In the genomic region with DNA sequence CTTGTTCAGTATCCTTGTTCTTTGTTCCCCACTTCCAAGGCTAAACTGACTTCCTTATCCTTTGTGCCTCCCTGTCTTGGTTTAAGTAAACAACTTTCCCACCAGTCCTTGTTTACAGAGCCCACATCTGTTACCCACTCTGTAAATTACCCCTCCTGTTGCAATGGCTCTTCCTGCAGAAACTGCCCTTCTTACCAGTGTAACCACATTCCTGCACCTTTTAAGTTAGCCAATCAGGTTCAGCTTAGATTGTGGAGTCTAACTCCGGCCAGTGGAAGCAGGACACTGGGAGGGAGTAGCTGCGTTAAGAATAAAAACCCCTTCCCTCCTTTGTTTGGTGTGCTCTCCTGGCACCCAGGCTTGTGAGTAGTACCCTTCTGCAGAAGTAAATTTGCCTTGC, we compare ENCODE assay signal across 18 cellular contexts.
DNase-seq lines count a peak whose midpoint lies in the region; TF ChIP-seq lines count a peak whose summit lies in the region.
"Had no signal": no experiment of that assay in that cellular context is flagged by ENCODE, and none has a peak within 500 bp of the region (broad histone marks: within the 10 kb centered on the region; RNA-seq: fewer than 3 reads in every experiment).

No MANE protein-coding gene starts in this region.

- H3K4me1 ChIP-seq in HEK293 (ENCODE audit: control insufficient read depth, insufficient read depth, low read length) (no peaks in the 10 kb centered on the region), endodermal cell (ENCODE audit: control insufficient read depth, insufficient read depth, low read length) (no peaks in the 10 kb centered on the region), adrenal gland (replicated peaks in 1 of 2) (no peaks in the 10 kb centered on the region), vagina (no peaks in the 10 kb centered on the region)
- H3K4me1 ChIP-seq: A549, BE2C, Caco-2 had no signal

- no peak overlapping the region for H3K4me3 Mint-ChIP-seq in endodermal cell
- peak overlapping the region; percentile 63 for H3K4me3 Mint-ChIP-seq in nephron progenitor cell
- H3K4me3 Mint-ChIP-seq: CD8-positive, alpha-beta T cell; HFFc6 had no signal

- H3K36me3 Mint-ChIP-seq in endodermal cell (ENCODE audit: low read depth) (no peaks in the 10 kb centered on the region), nephron progenitor cell (ENCODE audit: low read depth) (peaks cover 22% of the 10 kb centered on the region)
- H3K36me3 Mint-ChIP-seq: CD8-positive, alpha-beta T cell had no signal

- WGBS in endodermal cell (ENCODE audit: insufficient coverage in 1 of 2, insufficient read length in 1 of 2), 2 experiments = 88 to 92% methylated on average over 2 of the region's 2 CpGs
- WGBS in adrenal gland, 4 donors = 90 to 96% (median 93%) methylated on average over 2 of the region's 2 CpGs

- intact Hi-C loops in adrenal gland (cut with DNase I) = no loop called here
- intact Hi-C loops in vagina (cut with DNase I) = no loop called here

- DNase-seq in endodermal cell = peak; percentile 83
- no peak for DNase-seq in nephron progenitor cell
- DNase-seq in activated CD4-positive, alpha-beta T cell treated with anti-CD3 and anti-CD28 coated beads, Interleukin-2, amount 50 U/mL, for 48 hours = no peak
- no peak for DNase-seq in adrenal gland
- DNase-seq in NCI-H1417 (lab: John Stamatoyannopoulos, UW) = no peak
- no peak for DNase-seq in vagina (ENCODE audit: extremely low spot score in 2 of 2)
- DNase-seq: BE2C; Caco-2; CD8-positive, alpha-beta T cell; DND-41; GF-D8; H7; HFFc6 had no signal

- TF ChIP-seq POLR2A in adrenal gland (IDR thresholded peaks at IDR 0.05) (no peak), vagina (IDR thresholded peaks at IDR 0.05) (no peak)

- CTCF ChIA-PET in HEK293 (lab: Yijun Ruan, JAX) = no interaction called here

- no peak for TF ChIP-seq CTCF in HEK293 (tag by site-specific recombination; IDR thresholded peaks at IDR 0.05)
- no peak for TF ChIP-seq CTCF in endodermal cell (conservative IDR thresholded peaks at IDR 0.05)
- TF ChIP-seq CTCF in nephron progenitor cell (IDR thresholded peaks at IDR 0.05) = no peak
- TF ChIP-seq CTCF in adrenal gland (IDR thresholded peaks at IDR 0.05) = no peak
- TF ChIP-seq CTCF in vagina (IDR thresholded peaks at IDR 0.05) = no peak

- H3K27me3 Mint-ChIP-seq in endodermal cell (ENCODE audit: insufficient read depth) = no peaks in the 10 kb centered on the region
- H3K27me3 Mint-ChIP-seq in nephron progenitor cell (ENCODE audit: low read depth, poor library complexity) = no peaks in the 10 kb centered on the region

- H3K9me3 ChIP-seq in HEK293 (ENCODE audit: control insufficient read depth, insufficient read depth, low read depth, low read length) (no peaks in the 10 kb centered on the region), endodermal cell (ENCODE audit: control insufficient read depth, low read length) (peaks cover 23% of the 10 kb centered on the region), adrenal gland (replicated peaks in 1 of 3) (no peaks in the 10 kb centered on the region), vagina (no peaks in the 10 kb centered on the region)
- H3K9me3 ChIP-seq: A549, BE2C, Caco-2 had no signal

- peaks cover 23% of the 10 kb centered on the region for H3K9me3 Mint-ChIP-seq in endodermal cell
- H3K9me3 Mint-ChIP-seq in nephron progenitor cell = peaks cover 30% of the 10 kb centered on the region

- POLR2A ChIA-PET in HEK293 (lab: Yijun Ruan, JAX) = no interaction called here

- H3K36me3 ChIP-seq in HEK293 (ENCODE audit: control insufficient read depth in 2 of 2, insufficient read depth in 1 of 2, low read length in 2 of 2) = no peaks in the 10 kb centered on the region
- no peaks in the 10 kb centered on the region for H3K36me3 ChIP-seq in endodermal cell (ENCODE audit: control insufficient read depth, insufficient read depth, low read length)
- no peaks in the 10 kb centered on the region for H3K36me3 ChIP-seq in adrenal gland (replicated peaks in 1 of 2)
- H3K36me3 ChIP-seq in vagina = no peaks in the 10 kb centered on the region
- H3K36me3 ChIP-seq: BE2C had no signal

- no peak overlapping the region for H3K4me3 ChIP-seq in HEK293 (ENCODE audit: low read depth, low read length)
- H3K4me3 ChIP-seq in endodermal cell (ENCODE audit: low read length) = no peak overlapping the region
- no peak overlapping the region for H3K4me3 ChIP-seq in adrenal gland
- no peak overlapping the region for H3K4me3 ChIP-seq in vagina
- H3K4me3 ChIP-seq: A549, K562 had no signal

- H3K27me3 ChIP-seq in endodermal cell (ENCODE audit: control insufficient read depth, insufficient read depth, low read length, poor library complexity, severe bottlenecking) (no peaks in the 10 kb centered on the region), adrenal gland (no peaks in the 10 kb centered on the region), vagina (no peaks in the 10 kb centered on the region)
- H3K27me3 ChIP-seq: BE2C had no signal

- H3K4me1 Mint-ChIP-seq in endodermal cell = no peaks in the 10 kb centered on the region
- H3K4me1 Mint-ChIP-seq in nephron progenitor cell = peaks cover 42% of the 10 kb centered on the region

- H3K27ac Mint-ChIP-seq in endodermal cell (no peak overlapping the region), nephron progenitor cell (peak overlapping the region; percentile 70)
- H3K27ac Mint-ChIP-seq: CD8-positive, alpha-beta T cell; HFFc6 had no signal

- no peak overlapping the region for H3K27ac ChIP-seq in HEK293 (ENCODE audit: extremely low read depth, low read depth, low read length)
- H3K27ac ChIP-seq in endodermal cell (ENCODE audit: low read depth, low read length) = no peak overlapping the region
- H3K27ac ChIP-seq in adrenal gland = no peak overlapping the region
- no peak overlapping the region for H3K27ac ChIP-seq in vagina
- H3K27ac ChIP-seq: A549, C4-2B, HL-60 had no signal

- H3K9ac ChIP-seq in endodermal cell (ENCODE audit: extremely low read depth, low read length, poor library complexity, severe bottlenecking) = no peak overlapping the region

TF ChIP-seq in HEK293, 187 proteins besides CTCF, POLR2A, EP300 and RAD21:
- TF ChIP-seq BCL11A (tag by site-specific recombination; IDR thresholded peaks at IDR 0.05; ENCODE audit: low read depth) (no peak), KLF9 (tag by site-specific recombination; IDR thresholded peaks at IDR 0.05; ENCODE audit: low read depth) (no peak), TRIM28 (IDR thresholded peaks at IDR 0.05; ENCODE audit: borderline replicate concordance, low read length) (peak; percentile 33; the same call in 1 of the 2 replicates), SETDB1 (IDR thresholded peaks at IDR 0.05; ENCODE audit: insufficient read length, low read length) (peak; percentile 74), MZF1 (tag by site-specific recombination; IDR thresholded peaks at IDR 0.05; ENCODE audit: borderline replicate concordance) (no peak), ZEB2 (tag by site-specific recombination; IDR thresholded peaks at IDR 0.05) (no peak), ZNF404 (tag by site-specific recombination; IDR thresholded peaks at IDR 0.05) (no peak), ZNF776 (tag by site-specific recombination; IDR thresholded peaks at IDR 0.05; ENCODE audit: borderline replicate concordance) (no peak), ZNF248 (tag by site-specific recombination; IDR thresholded peaks at IDR 0.05) (no peak)
- TF ChIP-seq, protein P1, sequence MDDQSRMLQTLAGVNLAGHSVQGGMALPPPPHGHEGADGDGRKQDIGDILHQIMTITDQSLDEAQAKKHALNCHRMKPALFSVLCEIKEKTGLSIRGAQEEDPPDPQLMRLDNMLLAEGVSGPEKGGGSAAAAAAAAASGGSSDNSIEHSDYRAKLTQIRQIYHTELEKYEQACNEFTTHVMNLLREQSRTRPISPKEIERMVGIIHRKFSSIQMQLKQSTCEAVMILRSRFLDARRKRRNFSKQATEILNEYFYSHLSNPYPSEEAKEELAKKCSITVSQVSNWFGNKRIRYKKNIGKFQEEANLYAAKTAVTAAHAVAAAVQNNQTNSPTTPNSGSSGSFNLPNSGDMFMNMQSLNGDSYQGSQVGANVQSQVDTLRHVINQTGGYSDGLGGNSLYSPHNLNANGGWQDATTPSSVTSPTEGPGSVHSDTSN (CRISPR knock-in tag; IDR thresholded peaks at IDR 0.05) = no peak
